ENCODE assay signal across 22 cellular contexts in genomic region chr5:32574540-32575175, GRCh38.
"Had no signal": no experiment of that assay in that cellular context is flagged by ENCODE, and none has a peak within 500 bp of the region (broad histone marks: within the 10 kb centered on the region; RNA-seq: fewer than 3 reads in every experiment).

No MANE protein-coding gene starts in this region.

- H3K27ac Mint-ChIP-seq: activated CD8-positive, alpha-beta T cell treated with anti-CD3 and anti-CD28 coated beads, Interleukin-2, amount 10 ng/mL, durations not matched to agents 7 days and 5 days; activated naive CD4-positive, alpha-beta T cell treated with anti-CD3 and anti-CD28 coated beads, Interleukin-2, amount 50 U/mL, for 72 hours; activated T-helper 1 cell treated with anti-CD3 and anti-CD28 coated beads, Interleukin-12 subunit alpha, Interleukin-12 subunit beta, Interleukin-2, Interleukin-4 antibody, amounts not matched to agents 30 ng/mL and 10 ng/mL and 1 ng/mL, durations not matched to agents 14 hours and 24 hours and 36 hours; dendritic cell treated with granulocyte-macrophage colony-stimulating factor and Interleukin-4, amounts not matched to agents 40 ng/mL and 50 ng/mL, for 4 days; naive thymus-derived CD8-positive, alpha-beta T cell; neural progenitor cell had no signal

- H3K9me3 Mint-ChIP-seq: activated naive CD4-positive, alpha-beta T cell treated with anti-CD3 and anti-CD28 coated beads, Interleukin-2, amount 50 U/mL, for 72 hours; activated T-helper 1 cell treated with anti-CD3 and anti-CD28 coated beads, Interleukin-12 subunit alpha, Interleukin-12 subunit beta, Interleukin-2, Interleukin-4 antibody, amounts not matched to agents 30 ng/mL and 10 ng/mL and 1 ng/mL, durations not matched to agents 14 hours and 24 hours and 36 hours; naive thymus-derived CD8-positive, alpha-beta T cell; neural progenitor cell had no signal

- H3K4me3 ChIP-seq: ascending aorta, heart left ventricle, lower lobe of right lung, neural progenitor cell, upper lobe of left lung had no signal

- H3K36me3 ChIP-seq: ascending aorta, brain microvascular endothelial cell, heart left ventricle, lower lobe of right lung, neural progenitor cell, upper lobe of left lung had no signal

- H3K4me3 Mint-ChIP-seq: activated CD8-positive, alpha-beta T cell treated with anti-CD3 and anti-CD28 coated beads, Interleukin-2, amount 10 ng/mL, durations not matched to agents 7 days and 5 days; activated T-helper 1 cell treated with anti-CD3 and anti-CD28 coated beads, Interleukin-12 subunit alpha, Interleukin-12 subunit beta, Interleukin-2, Interleukin-4 antibody, amounts not matched to agents 30 ng/mL and 10 ng/mL and 1 ng/mL, durations not matched to agents 14 hours and 24 hours and 36 hours; dendritic cell treated with granulocyte-macrophage colony-stimulating factor and Interleukin-4, amounts not matched to agents 40 ng/mL and 50 ng/mL, for 4 days; naive thymus-derived CD8-positive, alpha-beta T cell; neural progenitor cell had no signal

- H3K27me3 ChIP-seq: ascending aorta, brain microvascular endothelial cell, heart left ventricle, neural progenitor cell, upper lobe of left lung had no signal

- H3K9ac ChIP-seq: neural progenitor cell had no signal

- H3K36me3 Mint-ChIP-seq: activated naive CD4-positive, alpha-beta T cell treated with anti-CD3 and anti-CD28 coated beads, Interleukin-2, amount 50 U/mL, for 72 hours; naive thymus-derived CD8-positive, alpha-beta T cell; neural progenitor cell had no signal

- H3K27me3 Mint-ChIP-seq: dendritic cell treated with granulocyte-macrophage colony-stimulating factor and Interleukin-4, amounts not matched to agents 40 ng/mL and 50 ng/mL, for 4 days had no signal

- H3K4me2 ChIP-seq: neural progenitor cell had no signal

- H2AFZ ChIP-seq: neural progenitor cell had no signal

- ATAC-seq: activated CD8-positive, alpha-beta T cell treated with anti-CD3 and anti-CD28 coated beads, Interleukin-2, amount 10 ng/mL, durations not matched to agents 7 days and 5 days; activated naive CD4-positive, alpha-beta T cell treated with anti-CD3 and anti-CD28 coated beads, Interleukin-2, amount 50 U/mL, for 72 hours; heart left ventricle; left cardiac atrium; lower lobe of right lung; naive thymus-derived CD8-positive, alpha-beta T cell had no signal

- FAIRE-seq: endometrium had no signal

- H3K27ac ChIP-seq: ascending aorta, brain microvascular endothelial cell, heart left ventricle, lower lobe of right lung, neural progenitor cell, upper lobe of left lung had no signal

- H3K4me1 Mint-ChIP-seq: neural progenitor cell had no signal

- H3K9me3 ChIP-seq: ascending aorta, heart left ventricle, lower lobe of right lung, upper lobe of left lung had no signal

- DNase-seq: activated CD4-positive, alpha-beta T cell treated with anti-CD3 and anti-CD28 coated beads, Interleukin-2, amount 50 U/mL, for 1 hour; activated CD4-positive, CD25-positive, alpha-beta regulatory T cell treated with anti-CD3 and anti-CD28 coated beads, Interleukin-2, amount 50 U/mL, for 72 hours; activated CD8-positive, alpha-beta T cell treated with anti-CD3 and anti-CD28 coated beads, Interleukin-2, amount 10 ng/mL, durations not matched to agents 7 days and 5 days; activated gamma-delta T cell; brain microvascular endothelial cell; caudate nucleus; effector CD4-positive, alpha-beta T cell; heart left ventricle; islet precursor cell; left cardiac atrium; lower lobe of right lung; naive thymus-derived CD8-positive, alpha-beta T cell; retina; stimulated activated CD4-positive, alpha-beta T cell treated with anti-CD3 and anti-CD28 coated beads, Interleukin-4, amount 100 ng/mL, for 24 hours; stimulated activated naive CD4-positive, alpha-beta T cell treated with Interleukin-2 at 50 U/mL for 16 hours; upper lobe of left lung had no signal

- H3K4me1 ChIP-seq: ascending aorta, lower lobe of right lung, neural progenitor cell, upper lobe of left lung had no signal
